Comparison of ENCODE assay signal across 14 cellular contexts in genomic region chr15:50256188-50257041, GRCh38. TPM values are rescaled to one million over a fixed set of nuclear protein-coding genes. Genes with fewer than 3 reads are reported as not detected.
DNase-seq lines count a peak whose midpoint lies in the region; ATAC-seq, FAIRE-seq and TF ChIP-seq lines count a peak whose summit lies in the region.
"Had no signal": no experiment of that assay in that cellular context is flagged by ENCODE, and none has a peak within 500 bp of the region (broad histone marks: within the 10 kb centered on the region; RNA-seq: fewer than 3 reads in every experiment).

No MANE protein-coding gene starts in this region.

- no peaks in the 10 kb centered on the region for H3F3A ChIP-seq in PC-3 (ENCODE audit: low read length, unreplicated experiment)

- TF ChIP-seq POLR2A in HepG2 (IDR thresholded peaks at IDR 0.05; ENCODE audit: insufficient read depth in 1 of 2, low read depth in 2 of 2, low read length in 2 of 2) = no peak
- no peak for TF ChIP-seq POLR2A in right lobe of liver (IDR thresholded peaks at IDR 0.05)

- BruUV-seq in HepG2 (replicated peaks; lab: Mats Ljungman, UMichigan) = no TSS peak
- BruUV-seq in PC-3 (replicated peaks; lab: Mats Ljungman, UMichigan) = no TSS peak
- BruUV-seq in OCI-LY7 (replicated peaks; lab: Mats Ljungman, UMichigan) = no TSS peak

- TF ChIP-seq EP300 in HepG2 (IDR thresholded peaks at IDR 0.05; ENCODE audit: low read depth in 2 of 2, low read length in 2 of 2) = no peak
- TF ChIP-seq EP300 in HepG2 (CRISPR knock-in tag; IDR thresholded peaks at IDR 0.05; ENCODE audit: borderline replicate concordance) = no peak

- in situ Hi-C loops in HepG2 (cut with HindIII; ENCODE audit: extremely low pct_ligation_motif_present, low pct_unique_long_range_greater_than_20kb) = no loop called here

- H3K4me3 ChIP-seq in HepG2 (replicated peaks in 1 of 3; ENCODE audit: insufficient read depth in 1 of 3, low read depth in 2 of 3, low read length in 3 of 3) (no peak overlapping the region), right lobe of liver (no peak overlapping the region), PC-3 (ENCODE audit: low read length) (no peak overlapping the region), pancreas (no peak overlapping the region), OCI-LY7 (ENCODE audit: low read depth, low read length, poor library complexity, severe bottlenecking) (no peak overlapping the region)
- H3K4me3 ChIP-seq: spleen had no signal

- H3K9me3 ChIP-seq in HepG2 (ENCODE audit: low read length) = no peaks in the 10 kb centered on the region
- H3K9me3 ChIP-seq in right lobe of liver = no peaks in the 10 kb centered on the region
- no peaks in the 10 kb centered on the region for H3K9me3 ChIP-seq in PC-3 (ENCODE audit: low read length)
- H3K9me3 ChIP-seq in pancreas = no peaks in the 10 kb centered on the region
- no peaks in the 10 kb centered on the region for H3K9me3 ChIP-seq in OCI-LY7 (ENCODE audit: low read length)
- H3K9me3 ChIP-seq: spleen had no signal

- CTCF ChIA-PET in HepG2 (lab: Yijun Ruan, JAX; ENCODE audit: low intra/inter-chr PET ratio, low total read pairs) (no interaction called here), PC-3 (lab: Charles Lee) (no interaction called here), OCI-LY7 (lab: Charles Lee; ENCODE audit: unreplicated experiment) (no interaction called here)

- H3K27ac ChIP-seq in HepG2 (ENCODE audit: extremely low read length, insufficient read depth, low read length) (no peak overlapping the region), right lobe of liver (no peak overlapping the region), PC-3 (ENCODE audit: low read length) (peak overlapping the region; percentile 47), epithelial cell of prostate (no peak overlapping the region), pancreas (no peak overlapping the region), OCI-LY7 (ENCODE audit: low read depth, low read length, poor library complexity, severe bottlenecking) (no peak overlapping the region)

- no peaks in the 10 kb centered on the region for H3K27me3 ChIP-seq in HepG2 (ENCODE audit: control insufficient read depth in 1 of 2, insufficient read depth in 2 of 2, low read length in 2 of 2)
- no peaks in the 10 kb centered on the region for H3K27me3 ChIP-seq in right lobe of liver
- no peaks in the 10 kb centered on the region for H3K27me3 ChIP-seq in PC-3 (ENCODE audit: low read length)
- H3K27me3 ChIP-seq in pancreas = no peaks in the 10 kb centered on the region
- H3K27me3 ChIP-seq: spleen had no signal

- H3K9me2 ChIP-seq in PC-3 (replicated peaks; ENCODE audit: low read length) (no peaks in the 10 kb centered on the region), OCI-LY7 (ENCODE audit: insufficient read depth, low read length) (no peaks in the 10 kb centered on the region)

- no peaks in the 10 kb centered on the region for H3K36me3 ChIP-seq in HepG2 (replicated peaks in 1 of 2; ENCODE audit: control insufficient read depth in 1 of 2, insufficient read depth in 2 of 2, low read length in 2 of 2)
- H3K36me3 ChIP-seq in right lobe of liver = no peaks in the 10 kb centered on the region
- H3K36me3 ChIP-seq in PC-3 (ENCODE audit: low read depth, low read length) = no peaks in the 10 kb centered on the region
- no peaks in the 10 kb centered on the region for H3K36me3 ChIP-seq in pancreas
- no peaks in the 10 kb centered on the region for H3K36me3 ChIP-seq in OCI-LY7 (ENCODE audit: insufficient read depth, low read length)
- H3K36me3 ChIP-seq: spleen had no signal

- H3K9ac ChIP-seq in HepG2 (ENCODE audit: insufficient read depth, low read depth, low read length) (no peak overlapping the region), PC-3 (ENCODE audit: low read length) (no peak overlapping the region)

- TF ChIP-seq CTCF in HepG2 (CRISPR knock-in tag; IDR thresholded peaks at IDR 0.05) (no peak), right lobe of liver (IDR thresholded peaks at IDR 0.05) (no peak), PC-3 (conservative IDR thresholded peaks at IDR 0.05; ENCODE audit: low read depth, low read length) (no peak), pancreas (IDR thresholded peaks at IDR 0.05) (no peak), OCI-LY7 (conservative IDR thresholded peaks at IDR 0.05; ENCODE audit: low read length) (no peak)

- H3K79me2 ChIP-seq in HepG2 (ENCODE audit: insufficient read depth, low read length) (no peaks in the 10 kb centered on the region), PC-3 (ENCODE audit: low read length) (no peaks in the 10 kb centered on the region), OCI-LY7 (ENCODE audit: insufficient read depth, low read depth, low read length) (no peaks in the 10 kb centered on the region)

- H2AFZ ChIP-seq in HepG2 (ENCODE audit: low read length) (no peak overlapping the region), PC-3 (ENCODE audit: low read length) (no peak overlapping the region), OCI-LY7 (ENCODE audit: low read length) (no peak overlapping the region)

- intact Hi-C loops in HepG2 (cut with micrococcal nuclease; ENCODE audit: unreplicated experiment) (no loop called here), right lobe of liver (cut with DNase I) (loop anchor here in 1 of 2 donors (10.0 kb wide), 1 partner anchor 72 kb away; the partner anchor contains the start of gene SLC27A2), PC-3 (cut with micrococcal nuclease) (no loop called here), pancreas (cut with DNase I) (no loop called here), OCI-LY7 (cut with micrococcal nuclease; ENCODE audit: unreplicated experiment) (no loop called here)

- 34% methylated on average over 5 of the region's 5 CpGs for WGBS in HepG2 (ENCODE audit: low lambda C conversion rate)
- 60% methylated on average over 5 of the region's 5 CpGs for WGBS in right lobe of liver (ENCODE audit: insufficient coverage, low coverage, low lambda C conversion rate, missing lambda C conversion rate)
- 45 to 57% methylated on average over 5 of the region's 5 CpGs for WGBS in pancreas, 2 donors

- no peaks in the 10 kb centered on the region for H4K20me1 ChIP-seq in HepG2 (ENCODE audit: insufficient read depth, low read length)
- no peaks in the 10 kb centered on the region for H4K20me1 ChIP-seq in PC-3 (ENCODE audit: low read length)
- no peaks in the 10 kb centered on the region for H4K20me1 ChIP-seq in OCI-LY7 (ENCODE audit: insufficient read depth, low read length)

- POLR2A ChIA-PET in HepG2 (lab: Yijun Ruan, JAX) = no interaction called here
- POLR2A ChIA-PET in PC-3 (lab: Charles Lee; ENCODE audit: unreplicated experiment) = no interaction called here
- POLR2A ChIA-PET in OCI-LY7 (lab: Charles Lee) = interaction anchor here (0.8 kb wide), 1 partner anchor 16 kb away, joined by 3 read pairs; no protein-coding TSS in a partner anchor

- no peak for DNase-seq in HepG2 (ENCODE audit: low spot score)
- DNase-seq in right lobe of liver = no peak
- peak; percentile 77 for DNase-seq in PC-3
- DNase-seq in epithelial cell of prostate (ENCODE audit: low read depth, low spot score) = peak; percentile 40
- DNase-seq in iPS-NIHi7 (ENCODE audit: extremely low spot score) = no peak
- DNase-seq in pancreas = no peak
- no peak for DNase-seq in OCI-LY7 (ENCODE audit: low spot score)
- DNase-seq: activated CD4-positive, CD25-positive, alpha-beta regulatory T cell; activated naive CD4-positive, alpha-beta T cell treated with Interleukin-2 at 50 U/mL for 16 hours; NCI-H1092 treated with DMSO at 0.1 percent for 48 hours; spleen had no signal

- no peak for FAIRE-seq in HepG2 (lab: Jason Lieb, UNC)
- FAIRE-seq in pancreas (lab: Jason Lieb, UNC) = no peak
- FAIRE-seq: GM19239 had no signal

- TF ChIP-seq RAD21 in HepG2 (CRISPR knock-in tag; IDR thresholded peaks at IDR 0.05) = no peak

- ATAC-seq in HepG2 (peak; percentile 44; the same call in 2 of the 3 replicates), right lobe of liver (no peak), PC-3 (peak; percentile 91), HG02852 (IDR thresholded peaks at IDR 0.05; ENCODE audit: unreplicated experiment) (no peak), pancreas (no peak)

- H3K4me2 ChIP-seq in HepG2 (ENCODE audit: low read depth, low read length) (no peak overlapping the region), PC-3 (ENCODE audit: low read length) (peak overlapping the region; percentile 45), OCI-LY7 (ENCODE audit: low read length) (no peak overlapping the region)

- H3K4me1 ChIP-seq in HepG2 (ENCODE audit: insufficient read depth, low read length) (peaks cover 19% of the 10 kb centered on the region), right lobe of liver (peaks cover 0 to 8% (median 0%) of the 10 kb centered on the region in 4 donors), PC-3 (ENCODE audit: insufficient read depth, low read length) (peaks cover 25% of the 10 kb centered on the region), pancreas (no peaks in the 10 kb centered on the region), OCI-LY7 (ENCODE audit: insufficient read depth, low read length, poor library complexity, severe bottlenecking) (no peaks in the 10 kb centered on the region)

RNA-seq across cellular contexts. Expression of gene HDC, which starts 9.1 kb away (rescaled TPM):
- not detected in 2 replicates for total RNA-seq in HepG2 (2016; rRNA removed; fragmentation: Illumina TruSeq; extraction: Trizol)
- total RNA-seq in HepG2 (2016; cell fraction: cytosol; rRNA removed; fragmentation: Illumina TruSeq; extraction: Trizol; ENCODE audit: low read depth) = not detected in 2 replicates
- total RNA-seq in HepG2 (2016; cell fraction: insoluble cytoplasmic fraction; rRNA removed; fragmentation: Illumina TruSeq; extraction: Trizol) = not detected in 2 replicates
- total RNA-seq in HepG2 (2016; cell fraction: membrane; rRNA removed; fragmentation: Illumina TruSeq; extraction: Trizol) = not detected in 2 replicates
- not detected in 2 replicates for total RNA-seq in HepG2 (2016; cell fraction: nucleus; rRNA removed; fragmentation: Illumina TruSeq; extraction: Trizol)
- polyA plus RNA-seq in HepG2 (2011; rRNA removed) = not detected in 2 replicates
- not detected in 2 replicates for polyA plus RNA-seq in HepG2 (2011; cell fraction: cytosol; rRNA removed)
- polyA plus RNA-seq in HepG2 (2011; cell fraction: nucleus; rRNA removed) = 0.19 TPM in 1 of 2 replicates, not detected in the other
- polyA plus RNA-seq in HepG2 (2012) = not detected in 2 replicates
- not detected in 2 replicates for polyA plus RNA-seq in HepG2 (2016; cell fraction: cytosol; fragmentation: Illumina TruSeq; extraction: Trizol; ENCODE audit: low read depth)
- not detected in 2 replicates for polyA plus RNA-seq in HepG2 (2016; cell fraction: insoluble cytoplasmic fraction; fragmentation: Illumina TruSeq; extraction: Trizol; ENCODE audit: low read depth)
- not detected in 2 replicates for polyA plus RNA-seq in HepG2 (2016; cell fraction: membrane; fragmentation: Illumina TruSeq; extraction: Trizol; ENCODE audit: low read depth)
- not detected in 2 replicates for polyA plus RNA-seq in HepG2 (2016; cell fraction: nucleus; fragmentation: Illumina TruSeq; extraction: Trizol; ENCODE audit: insufficient read depth, low read depth)
- 1.1 TPM in 1 of 2 replicates, not detected in the other for polyA minus RNA-seq in HepG2 (2011; rRNA and poly(A)+ RNA removed; ENCODE audit: low replicate concordance)
- not detected in 2 replicates for polyA minus RNA-seq in HepG2 (2011; cell fraction: cytosol; rRNA and poly(A)+ RNA removed)
- not detected in 2 replicates for polyA minus RNA-seq in HepG2 (2011; cell fraction: nucleus; rRNA and poly(A)+ RNA removed)
- under 1 TPM in 3 of 6 experiments, not detected in 3; 0.26 to 0.47 (median 0.34) TPM for total RNA-seq in right lobe of liver
- not detected in 2 replicates for total RNA-seq in PC-3 (2014; rRNA removed)
- 1 to 10 TPM in 1 of 6 donors, under 1 TPM in 4, not detected in 1; 0.13 to 1.7 (median 0.38) TPM for total RNA-seq in pancreas
- polyA plus RNA-seq in pancreas = under 1 TPM in 1 of 2 donors, not detected in 1; 0.23 TPM
- total RNA-seq in OCI-LY7 (2014; rRNA removed; shearing (Covaris generic)) = not detected in 2 replicates
- total RNA-seq in OCI-LY7 (2022) = not detected in 2 replicates
- polyA plus RNA-seq: BJ had no signal

Comparison
In these comparisons a context has a peak if more than half of its experiments do, and no peak if none do; other contexts are left out.
1. ATAC-seq: peak in HepG2 (single experiment) and PC-3 (single experiment); none in right lobe of liver (0 of 4), HG02852 (single experiment) and pancreas (0 of 4).
2. DNase-seq: peak in PC-3 (single experiment) and epithelial cell of prostate (single experiment); none in HepG2 (single experiment), right lobe of liver (0 of 3), iPS-NIHi7 (single experiment), pancreas (0 of 6) and OCI-LY7 (single experiment).